In genomic region chr13:31880849-31881494, GRCh38 we compare ENCODE assay signal across 18 cellular contexts.
A peak's percentile ranks its signal among the peaks of the same experiment; 100 is the strongest.
DNase-seq lines count a peak whose midpoint lies in the region; ATAC-seq and TF ChIP-seq lines count a peak whose summit lies in the region.
"Had no signal": no experiment of that assay in that cellular context is flagged by ENCODE, and none has a peak within 500 bp of the region (broad histone marks: within the 10 kb centered on the region; RNA-seq: fewer than 3 reads in every experiment).

No MANE protein-coding gene starts in this region.

- peaks cover 26% of the 10 kb centered on the region for H3K4me1 Mint-ChIP-seq in activated T-helper 17 cell treated with anti-CD3 and anti-CD28 coated beads, Interleukin-2, amount 50 U/mL, for 72 hours
- H3K4me1 Mint-ChIP-seq in CD4-positive, alpha-beta T cell (ENCODE audit: low read depth): peaks cover 9% of the 10 kb centered on the region

- intact Hi-C loops in gastrocnemius medialis (cut with DNase I; ENCODE audit: low total_unique reads): no loop called here
- intact Hi-C loops in CD4-positive, alpha-beta T cell (cut with DNase I, micrococcal nuclease): no loop called here

- peaks cover 16 to 27% of the 10 kb centered on the region in 2 donors for H3K4me1 ChIP-seq in gastrocnemius medialis
- H3K4me1 ChIP-seq: SJSA1 had no signal

- H3K9me3 ChIP-seq in gastrocnemius medialis: no peaks in the 10 kb centered on the region
- no peaks in the 10 kb centered on the region for H3K9me3 ChIP-seq in CD4-positive, alpha-beta T cell (ENCODE audit: control insufficient read depth, low read length)
- H3K9me3 ChIP-seq: BE2C, SJSA1 had no signal

- peak overlapping the region; percentile 15 for H3K4me3 Mint-ChIP-seq in activated T-helper 17 cell treated with anti-CD3 and anti-CD28 coated beads, Interleukin-2, amount 50 U/mL, for 72 hours
- H3K4me3 Mint-ChIP-seq in CD4-positive, alpha-beta T cell: no peak overlapping the region
- H3K4me3 Mint-ChIP-seq: activated naive CD8-positive, alpha-beta T cell; nephron progenitor cell had no signal

- H3K27me3 Mint-ChIP-seq in activated T-helper 17 cell treated with anti-CD3 and anti-CD28 coated beads, Interleukin-2, amount 50 U/mL, for 72 hours: no peaks in the 10 kb centered on the region
- H3K27me3 Mint-ChIP-seq in CD4-positive, alpha-beta T cell: no peaks in the 10 kb centered on the region

- H3K4me3 ChIP-seq in gastrocnemius medialis: no peak overlapping the region
- H3K4me3 ChIP-seq: SJSA1 had no signal

- DNase-seq in gastrocnemius medialis: no peak
- DNase-seq in GF-D8 (lab: John Stamatoyannopoulos, UW): no peak
- DNase-seq in CD4-positive, alpha-beta T cell: no peak
- DNase-seq in RWPE1 (ENCODE audit: low spot score): no peak
- DNase-seq: BE2C; KG1; NCI-H2081; NCI-H774; nephron progenitor cell; right cardiac atrium; stimulated activated naive CD4-positive, alpha-beta T cell treated with Interleukin-2 at 50 U/mL for 16 hours had no signal

- TF ChIP-seq CTCF in gastrocnemius medialis (IDR thresholded peaks at IDR 0.05 in 4 of 5, conservative IDR thresholded peaks at IDR 0.05 in 1 of 5) (no peak), RWPE1 (conservative IDR thresholded peaks at IDR 0.05; ENCODE audit: low read depth) (no peak)
- TF ChIP-seq CTCF in CD4-positive, alpha-beta T cell (IDR thresholded peaks at IDR 0.05): no peak

- no peaks in the 10 kb centered on the region for H3K27me3 ChIP-seq in gastrocnemius medialis
- no peaks in the 10 kb centered on the region for H3K27me3 ChIP-seq in CD4-positive, alpha-beta T cell (ENCODE audit: control insufficient read depth, insufficient read depth, low read length)
- H3K27me3 ChIP-seq: BE2C, SJSA1 had no signal

- POLR2A ChIA-PET in CD4-positive, alpha-beta T cell (lab: Charles Lee): no interaction called here
- POLR2A ChIA-PET in RWPE1 (lab: Yijun Ruan, JAX; ENCODE audit: low non-redundant PET): no interaction called here

- peak overlapping the region; percentile 34 to 40 (median 36) for H3K27ac ChIP-seq in gastrocnemius medialis
- H3K27ac ChIP-seq in CD4-positive, alpha-beta T cell (ENCODE audit: low read depth, low read length): no peak overlapping the region
- H3K27ac ChIP-seq in RWPE1: no peak overlapping the region
- H3K27ac ChIP-seq: epithelial cell of prostate, SJSA1 had no signal

- CTCF ChIA-PET in CD4-positive, alpha-beta T cell (lab: Charles Lee): no interaction called here
- CTCF ChIA-PET in RWPE1 (lab: Yijun Ruan, JAX): no interaction called here

- no peak for TF ChIP-seq POLR2A in gastrocnemius medialis (IDR thresholded peaks at IDR 0.05)

- H3K36me3 Mint-ChIP-seq in activated T-helper 17 cell treated with anti-CD3 and anti-CD28 coated beads, Interleukin-2, amount 50 U/mL, for 72 hours (ENCODE audit: low read depth): no peaks in the 10 kb centered on the region
- no peaks in the 10 kb centered on the region for H3K36me3 Mint-ChIP-seq in CD4-positive, alpha-beta T cell (ENCODE audit: low read depth)
- H3K36me3 Mint-ChIP-seq: activated naive CD8-positive, alpha-beta T cell had no signal

- H3K9me3 Mint-ChIP-seq in activated T-helper 17 cell treated with anti-CD3 and anti-CD28 coated beads, Interleukin-2, amount 50 U/mL, for 72 hours: no peaks in the 10 kb centered on the region
- no peaks in the 10 kb centered on the region for H3K9me3 Mint-ChIP-seq in CD4-positive, alpha-beta T cell
- H3K9me3 Mint-ChIP-seq: nephron progenitor cell had no signal

- in situ Hi-C loops in gastrocnemius medialis (cut with MboI; ENCODE audit: low sequenced_read_pairs in 4 of 4): no loop called here

- H3K36me3 ChIP-seq in gastrocnemius medialis: no peaks in the 10 kb centered on the region
- H3K36me3 ChIP-seq: BE2C, SJSA1 had no signal

- no peak overlapping the region for H3K27ac Mint-ChIP-seq in activated T-helper 17 cell treated with anti-CD3 and anti-CD28 coated beads, Interleukin-2, amount 50 U/mL, for 72 hours
- H3K27ac Mint-ChIP-seq in CD4-positive, alpha-beta T cell: no peak overlapping the region
- H3K27ac Mint-ChIP-seq: activated naive CD8-positive, alpha-beta T cell; nephron progenitor cell had no signal

- peak; percentile 56 for ATAC-seq in GM18511 (IDR thresholded peaks at IDR 0.05; ENCODE audit: unreplicated experiment)
- peak; percentile 36 for ATAC-seq in HG03135 (IDR thresholded peaks at IDR 0.05; ENCODE audit: unreplicated experiment)
- ATAC-seq in activated T-helper 17 cell treated with anti-CD3 and anti-CD28 coated beads, Interleukin-2, amount 50 U/mL, for 72 hours (replicated peaks): peak; percentile 68
- ATAC-seq in gastrocnemius medialis: peak; percentile 56 to 60
- ATAC-seq in GM19023 (IDR thresholded peaks at IDR 0.05; ENCODE audit: unreplicated experiment): no peak
- ATAC-seq in CD4-positive, alpha-beta T cell (ENCODE audit: poor library complexity): no peak

Comparison
In these comparisons a context has a peak if more than half of its experiments do, and no peak if none do; other contexts are left out.
1. ATAC-seq: peak in GM18511 (single experiment), HG03135 (single experiment), activated T-helper 17 cell treated with anti-CD3 and anti-CD28 coated beads, Interleukin-2, amount 50 U/mL, for 72 hours (single experiment) and gastrocnemius medialis (2 of 2); none in GM19023 (single experiment) and CD4-positive, alpha-beta T cell (single experiment).
2. H3K27ac ChIP-seq: peak in gastrocnemius medialis (4 of 4); none in CD4-positive, alpha-beta T cell (single experiment) and RWPE1 (single experiment).